Comparison of ENCODE assay signal across 8 cellular contexts in the genomic region with DNA sequence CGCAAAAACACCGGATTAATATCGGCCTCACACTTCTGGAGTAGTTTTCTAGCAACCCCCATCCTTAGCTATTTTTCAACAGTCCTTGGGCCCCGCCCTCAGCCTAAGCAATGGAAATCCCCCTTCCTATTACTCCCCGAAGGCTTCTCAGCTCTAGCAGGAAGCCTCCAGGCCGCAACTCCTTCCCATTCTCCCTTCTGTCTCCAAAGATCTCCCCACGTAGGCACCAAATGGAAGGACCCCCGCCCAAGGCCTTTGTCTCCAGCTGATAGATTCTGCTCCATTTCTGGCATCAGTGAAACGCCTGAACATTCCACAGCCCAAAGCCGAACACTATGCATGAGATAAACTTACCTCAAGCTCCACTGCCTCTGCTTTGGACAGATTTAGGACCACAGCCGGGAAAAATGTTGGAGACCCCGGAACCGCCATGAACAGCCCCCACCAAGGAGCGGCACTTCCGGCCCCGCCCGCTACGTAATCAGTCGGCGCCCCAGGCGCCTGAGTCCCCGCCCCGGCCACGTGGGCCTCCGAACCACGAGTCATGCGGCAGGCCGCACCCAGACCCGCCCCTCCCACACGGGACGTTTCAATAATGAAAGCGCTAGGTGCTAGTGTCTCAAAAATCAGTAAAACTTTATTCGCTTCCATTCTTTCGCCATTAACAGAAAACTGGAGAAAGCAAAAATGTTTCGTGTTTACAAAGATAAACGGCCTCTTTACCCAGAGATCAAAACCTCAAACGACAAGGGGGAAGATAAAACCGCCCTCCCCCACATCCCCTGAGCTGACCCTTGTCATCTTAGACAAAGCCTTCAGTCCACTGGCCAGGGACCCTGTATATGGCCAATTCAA. TPM values are rescaled to one million over a fixed set of nuclear protein-coding genes. Genes with fewer than 3 reads are reported as not detected.
DNase-seq lines count a peak whose midpoint lies in the region; ATAC-seq and TF ChIP-seq lines count a peak whose summit lies in the region.

A gene (minus strand): TSS at position 468 of the 855 bp plus-strand sequence. CDS start 611 bp downstream, outside the sequence.

- no peaks in the 10 kb centered on the region for H3K9me3 Mint-ChIP-seq in CD4-positive, alpha-beta T cell
- H3K9me3 Mint-ChIP-seq in activated CD4-positive, alpha-beta memory T cell treated with anti-CD3 and anti-CD28 coated beads for 36 hours: no peaks in the 10 kb centered on the region

- peaks cover 90% of the 10 kb centered on the region for H3K36me3 Mint-ChIP-seq in CD4-positive, alpha-beta T cell (ENCODE audit: low read depth)
- H3K36me3 Mint-ChIP-seq in activated CD4-positive, alpha-beta memory T cell treated with anti-CD3 and anti-CD28 coated beads for 36 hours: peaks cover 49% of the 10 kb centered on the region

- H3K27ac ChIP-seq in CD4-positive, alpha-beta T cell (ENCODE audit: low read depth, low read length): peak within 1 kb of the TSS; percentile 83
- H3K27ac ChIP-seq in duodenal mucosa (ENCODE audit: low read depth, low read length) (peak within 1 kb of the TSS; percentile 91), right lobe of liver (peak within 1 kb of the TSS; percentile 69 to 93 (median 83))

- peak; percentile 63 for TF ChIP-seq POLR2A in right lobe of liver (IDR thresholded peaks at IDR 0.05)

- H3K9me3 ChIP-seq in CD4-positive, alpha-beta T cell (ENCODE audit: control insufficient read depth, low read length): no peaks in the 10 kb centered on the region
- H3K9me3 ChIP-seq in duodenal mucosa (ENCODE audit: control insufficient read depth in 1 of 2, low read length in 2 of 2) (no peaks in the 10 kb centered on the region), right lobe of liver (no peaks in the 10 kb centered on the region)

- peak within 1 kb of the TSS; percentile 98 for H3K27ac Mint-ChIP-seq in CD4-positive, alpha-beta T cell
- H3K27ac Mint-ChIP-seq in activated CD4-positive, alpha-beta memory T cell treated with anti-CD3 and anti-CD28 coated beads for 36 hours: peak within 1 kb of the TSS; percentile 97

- peaks cover 21% of the 10 kb centered on the region for H3K4me1 Mint-ChIP-seq in CD4-positive, alpha-beta T cell (ENCODE audit: low read depth)
- peaks cover 31% of the 10 kb centered on the region for H3K4me1 Mint-ChIP-seq in activated CD4-positive, alpha-beta memory T cell treated with anti-CD3 and anti-CD28 coated beads for 36 hours (ENCODE audit: low read depth)

- TF ChIP-seq CTCF in CD4-positive, alpha-beta T cell (IDR thresholded peaks at IDR 0.05): no peak
- TF ChIP-seq CTCF in right lobe of liver (IDR thresholded peaks at IDR 0.05): no peak

- peaks cover 10 to 36% of the 10 kb centered on the region in 2 donors for H3K4me1 ChIP-seq in duodenal mucosa (ENCODE audit: control insufficient read depth in 1 of 2, insufficient read depth in 2 of 2, low read length in 2 of 2)
- H3K4me1 ChIP-seq in right lobe of liver: peaks cover 0 to 33% (median 10%) of the 10 kb centered on the region in 4 donors

- intact Hi-C loops in CD4-positive, alpha-beta T cell (cut with DNase I, micrococcal nuclease): loop anchor here (1.0 to 10.0 kb wide), 9 partner anchors 40 to 372 kb away; a partner anchor contains a TSS
- intact Hi-C loops in activated CD4-positive, alpha-beta memory T cell treated with anti-CD3 and anti-CD28 coated beads for 36 hours (cut with micrococcal nuclease): loop anchor here (1.0 to 2.0 kb wide), 8 partner anchors 30 to 904 kb away; a partner anchor contains a TSS
- intact Hi-C loops in right lobe of liver (cut with DNase I): no loop called here

- peak; percentile 87 to 97 (median 92) for DNase-seq in CD4-positive, alpha-beta T cell
- DNase-seq in NCI-H774 (lab: John Stamatoyannopoulos, UW) (peak; percentile 87), right lobe of liver (peak; percentile 95 to 96 (median 96))
- peak; percentile 97 for DNase-seq in activated CD4-positive, alpha-beta memory T cell treated with anti-CD3 and anti-CD28 coated beads for 36 hours
- DNase-seq in stimulated activated CD4-positive, alpha-beta T cell treated with anti-CD3 and anti-CD28 coated beads, Interleukin-4, amount 100 ng/mL, for 24 hours: peak; percentile 96

- peak; percentile 96 for ATAC-seq in CD4-positive, alpha-beta T cell (ENCODE audit: poor library complexity)
- ATAC-seq in GM19438 (IDR thresholded peaks at IDR 0.05; ENCODE audit: low read depth, unreplicated experiment) (peak; percentile 92), HG03571 (IDR thresholded peaks at IDR 0.05; ENCODE audit: unreplicated experiment) (peak; percentile 93), right lobe of liver (peak; percentile 93 to 98 (median 96))

- H3K36me3 ChIP-seq in duodenal mucosa (ENCODE audit: control insufficient read depth in 1 of 2, insufficient read depth in 2 of 2, low read length in 2 of 2) (peaks cover 29 to 47% of the 10 kb centered on the region in 2 donors), right lobe of liver (peaks cover 4 to 53% (median 13%) of the 10 kb centered on the region in 4 donors)

- H3K27me3 ChIP-seq in CD4-positive, alpha-beta T cell (ENCODE audit: control insufficient read depth, insufficient read depth, low read length): no peaks in the 10 kb centered on the region
- H3K27me3 ChIP-seq in duodenal mucosa (ENCODE audit: control insufficient read depth in 1 of 2, insufficient read depth in 2 of 2, low read length in 2 of 2) (no peaks in the 10 kb centered on the region), right lobe of liver (no peaks in the 10 kb centered on the region)

- POLR2A ChIA-PET in CD4-positive, alpha-beta T cell (lab: Charles Lee): interaction anchor here (0.6 to 3.0 kb wide), 12 partner anchors 9 to 904 kb away, joined by 3 to 31 read pairs (median 5); a partner anchor contains a TSS
- POLR2A ChIA-PET in activated CD4-positive, alpha-beta memory T cell treated with anti-CD3 and anti-CD28 coated beads for 36 hours (lab: Charles Lee): interaction anchor here (1.0 to 2.3 kb wide), 7 partner anchors 30 to 205 kb away, joined by 4 to 8 read pairs (median 6); a partner anchor contains a TSS

- peak within 1 kb of the TSS; percentile 94 to 100 for H3K9ac ChIP-seq in duodenal mucosa (ENCODE audit: low read depth in 1 of 2, low read length in 2 of 2)

- H3K4me3 ChIP-seq in duodenal mucosa (ENCODE audit: low read depth in 1 of 2, low read length in 2 of 2) (peak within 1 kb of the TSS; percentile 96 to 100), right lobe of liver (peak within 1 kb of the TSS; percentile 85 to 89 (median 87))

- WGBS in right lobe of liver (ENCODE audit: insufficient coverage, low coverage, low lambda C conversion rate, missing lambda C conversion rate): 0% methylated on average over 32 of the region's 38 CpGs

- peak within 1 kb of the TSS; percentile 91 for H3K4me3 Mint-ChIP-seq in CD4-positive, alpha-beta T cell
- H3K4me3 Mint-ChIP-seq in activated CD4-positive, alpha-beta memory T cell treated with anti-CD3 and anti-CD28 coated beads for 36 hours: peak within 1 kb of the TSS; percentile 91

- H3K27me3 Mint-ChIP-seq in CD4-positive, alpha-beta T cell: no peaks in the 10 kb centered on the region
- H3K27me3 Mint-ChIP-seq in activated CD4-positive, alpha-beta memory T cell treated with anti-CD3 and anti-CD28 coated beads for 36 hours: no peaks in the 10 kb centered on the region

- CTCF ChIA-PET in CD4-positive, alpha-beta T cell (lab: Charles Lee): interaction anchor here (1.1 kb wide), 1 partner anchor 13 kb away, joined by 3 read pairs; no protein-coding TSS in a partner anchor
- CTCF ChIA-PET in activated CD4-positive, alpha-beta memory T cell treated with anti-CD3 and anti-CD28 coated beads for 36 hours (lab: Charles Lee): interaction anchor here (0.6 to 2.2 kb wide), 10 partner anchors 14 to 1760 kb away, joined by 3 to 8 read pairs (median 3); a partner anchor contains a TSS

RNA-seq across cellular contexts. Expression of the gene that starts here (rescaled TPM):
- 10 to 100 TPM; 28.9 to 30.4 TPM for total RNA-seq in CD4-positive, alpha-beta T cell
- 10 to 100 TPM; 51.7 to 52.1 TPM for total RNA-seq in activated CD4-positive, alpha-beta memory T cell treated with anti-CD3 and anti-CD28 coated beads for 36 hours
- total RNA-seq in right lobe of liver: 10 to 100 TPM; 10.4 to 24.5 (median 16.3) TPM

Comparison
In these comparisons a context has a peak if more than half of its experiments do, and no peak if none do; other contexts are left out.
1. Peak in every context shown above with its lines: DNase-seq, ATAC-seq, H3K4me3 ChIP-seq and H3K27ac ChIP-seq.
2. intact Hi-C loops: an anchor here in CD4-positive, alpha-beta T cell (1.0 to 10.0 kb wide) and activated CD4-positive, alpha-beta memory T cell treated with anti-CD3 and anti-CD28 coated beads for 36 hours (1.0 to 2.0 kb wide); none called in right lobe of liver.